In genomic region chr21:14120091-14120734, GRCh38 we compare ENCODE assay signal across 8 cellular contexts.
DNase-seq lines count a peak whose midpoint lies in the region; ATAC-seq and TF ChIP-seq lines count a peak whose summit lies in the region.

No MANE protein-coding gene starts in this region.

- TF ChIP-seq CTCF in 22Rv1 (IDR thresholded peaks at IDR 0.05), result peak; percentile 72
- peak; percentile 71 for TF ChIP-seq CTCF in HFFc6 (IDR thresholded peaks at IDR 0.05)

- H3K4me3 Mint-ChIP-seq in HFFc6, result no peak overlapping the region

- no peak overlapping the region for H3K27ac ChIP-seq in 22Rv1

- no peaks in the 10 kb centered on the region for H3K4me1 Mint-ChIP-seq in HFFc6 (ENCODE audit: low read depth)

- H3K36me3 Mint-ChIP-seq in HFFc6 (ENCODE audit: low read depth), result peaks cover 7% of the 10 kb centered on the region; the same call in 1 of the 2 replicates

- no peak overlapping the region for H3K27ac Mint-ChIP-seq in HFFc6

- H3K27me3 Mint-ChIP-seq in HFFc6 (ENCODE audit: insufficient read depth), result peaks cover 7% of the 10 kb centered on the region; the same call in 1 of the 2 replicates

- no peak for ATAC-seq in stimulated activated naive CD8-positive, alpha-beta T cell treated with anti-CD3 and anti-CD28 coated beads, Interleukin-15, Interleukin-2, amounts not matched to agents 100 U/mL and 50 U/mL, for 24 hours

- DNase-seq in GM03348 (ENCODE audit: low spot score) (peak; percentile 5), HFFc6 (peak; percentile 4), NCI-H1105 (lab: John Stamatoyannopoulos, UW) (peak; percentile 51), iris pigment epithelial cell (ENCODE audit: low read depth) (peak; percentile 29), dermis blood vessel endothelial cell (no peak)
- peak; percentile 75 for DNase-seq in activated CD8-positive, alpha-beta memory T cell treated with anti-CD3 and anti-CD28 coated beads, Interleukin-2, amount 50 U/mL, for 48 hours
- peak; percentile 50 for DNase-seq in stimulated activated naive CD8-positive, alpha-beta T cell treated with anti-CD3 and anti-CD28 coated beads, Interleukin-15, Interleukin-2, amounts not matched to agents 100 U/mL and 50 U/mL, for 24 hours

- H3K9me3 Mint-ChIP-seq in HFFc6, result peaks cover 24% of the 10 kb centered on the region
